Comparison of ENCODE assay signal across 22 cellular contexts in genomic region chr4:47238697-47239096, GRCh38.
"Had no signal": no experiment of that assay in that cellular context is flagged by ENCODE, and none has a peak within 500 bp of the region (broad histone marks: within the 10 kb centered on the region; RNA-seq: fewer than 3 reads in every experiment).

No MANE protein-coding gene starts in this region.

- H3K4me3 ChIP-seq: ascending aorta, esophagus muscularis mucosa, left ventricle myocardium inferior, pancreas, skin epidermis, suprapubic skin, transverse colon had no signal

- H3K27ac ChIP-seq: ascending aorta, esophagus muscularis mucosa, left ventricle myocardium inferior, pancreas, skin epidermis, suprapubic skin, transverse colon, VCaP had no signal

- ATAC-seq: activated CD4-positive, CD25-positive, alpha-beta regulatory T cell treated with anti-CD3 and anti-CD28 coated beads, Interleukin-2, amount 50 U/mL, for 24 hours; activated naive CD8-positive, alpha-beta T cell treated with anti-CD3 and anti-CD28 coated beads, Interleukin-2, amount 50 U/mL, for 24 hours; effector memory CD8-positive, alpha-beta T cell; naive thymus-derived CD8-positive, alpha-beta T cell; pancreas; right cardiac atrium; stimulated activated effector memory CD8-positive, alpha-beta T cell treated with anti-CD3 and anti-CD28 coated beads, Interleukin-12 subunit alpha, Interleukin-12 subunit beta, amount 100 ng/mL, for 72 hours; stimulated activated naive CD8-positive, alpha-beta T cell treated with anti-CD3 and anti-CD28 coated beads, Interleukin-15, amount 100 ng/mL, for 72 hours had no signal

- H3K27me3 ChIP-seq: ascending aorta, esophagus muscularis mucosa, suprapubic skin, transverse colon had no signal

- H3K4me1 ChIP-seq: ascending aorta, left ventricle myocardium inferior, pancreas, suprapubic skin, transverse colon had no signal

- H3K9me3 ChIP-seq: ascending aorta, esophagus muscularis mucosa, left ventricle myocardium inferior, pancreas, suprapubic skin, transverse colon had no signal

- DNase-seq: activated CD4-positive, alpha-beta memory T cell treated with anti-CD3 and anti-CD28 coated beads, Interleukin-2, amount 10 ng/mL, durations not matched to agents 7 days and 5 days; activated CD4-positive, alpha-beta T cell treated with anti-CD3 and anti-CD28 coated beads, Interleukin-2, amount 10 ng/mL, durations not matched to agents 24 days and 14 days; activated gamma-delta T cell; activated naive CD4-positive, alpha-beta T cell treated with anti-CD3 and anti-CD28 coated beads, Interleukin-2, amount 50 U/mL, for 16 hours; activated naive CD8-positive, alpha-beta T cell treated with anti-CD3 and anti-CD28 coated beads, Interleukin-2, amount 50 U/mL, for 24 hours; central memory CD4-positive, alpha-beta T cell; effector memory CD8-positive, alpha-beta T cell; left ventricle myocardium inferior; mammary epithelial cell; naive thymus-derived CD8-positive, alpha-beta T cell; pancreas; right cardiac atrium; stimulated activated CD4-positive, alpha-beta T cell treated with anti-CD3 and anti-CD28 coated beads, Interleukin-1b, Interleukin-23, amount 100 ng/mL, for 48 hours; stimulated activated naive CD8-positive, alpha-beta T cell treated with anti-CD3 and anti-CD28 coated beads, Interleukin-15, amount 100 ng/mL, for 72 hours; transverse colon had no signal

- H3K36me3 ChIP-seq: ascending aorta, esophagus muscularis mucosa, left ventricle myocardium inferior, pancreas, suprapubic skin, transverse colon had no signal
